In genomic region chr5:124538196-124538595, GRCh38 we compare ENCODE assay signal across 28 cellular contexts.
"Had no signal": no experiment of that assay in that cellular context is flagged by ENCODE, and none has a peak within 500 bp of the region (broad histone marks: within the 10 kb centered on the region; RNA-seq: fewer than 3 reads in every experiment).

No MANE protein-coding gene starts in this region.

- ATAC-seq: gastroesophageal sphincter had no signal

- H3K4me1 ChIP-seq: gastroesophageal sphincter, sigmoid colon had no signal

- H3K27ac Mint-ChIP-seq: activated naive CD4-positive, alpha-beta T cell treated with anti-CD3 and anti-CD28 coated beads, Interleukin-2, amount 10 ng/mL, durations not matched to agents 7 days and 5 days; activated T-helper 1 cell treated with anti-CD3 and anti-CD28 coated beads, Interleukin-12 subunit alpha, Interleukin-12 subunit beta, Interleukin-2, Interleukin-4 antibody, amounts not matched to agents 30 ng/mL and 10 ng/mL and 1 ng/mL, durations not matched to agents 14 hours and 24 hours and 36 hours; immature natural killer cell; nephron; T-helper 1 cell treated with Interleukin-12 subunit alpha and Interleukin-12 subunit beta and Interleukin-4 antibody, amounts not matched to agents 30 μg/mL and 1 μg/mL, for 36 hours had no signal

- H3K4me3 Mint-ChIP-seq: activated naive CD4-positive, alpha-beta T cell treated with anti-CD3 and anti-CD28 coated beads, Interleukin-2, amount 10 ng/mL, durations not matched to agents 7 days and 5 days; activated T-helper 1 cell treated with anti-CD3 and anti-CD28 coated beads, Interleukin-12 subunit alpha, Interleukin-12 subunit beta, Interleukin-2, Interleukin-4 antibody, amounts not matched to agents 30 ng/mL and 10 ng/mL and 1 ng/mL, durations not matched to agents 14 hours and 24 hours and 36 hours; immature natural killer cell; nephron; T-helper 1 cell treated with Interleukin-12 subunit alpha and Interleukin-12 subunit beta and Interleukin-4 antibody, amounts not matched to agents 30 μg/mL and 1 μg/mL, for 36 hours had no signal

- H3K4me2 ChIP-seq: smooth muscle cell had no signal

- H3K9me3 ChIP-seq: gastroesophageal sphincter, sigmoid colon had no signal

- H3K9me3 Mint-ChIP-seq: nephron had no signal

- H3K27me3 ChIP-seq: brain microvascular endothelial cell, gastroesophageal sphincter, neutrophil, sigmoid colon, tibial nerve had no signal

- DNase-seq: activated CD4-positive, alpha-beta T cell treated with anti-CD3 and anti-CD28 coated beads for 48 hours; activated CD4-positive, alpha-beta T cell treated with anti-CD3 and anti-CD28 coated beads, Interleukin-2, amount 50 U/mL, for 48 hours; activated CD8-positive, alpha-beta memory T cell treated with anti-CD3 and anti-CD28 coated beads, Interleukin-2, amount 50 U/mL, for 4 hours; activated gamma-delta T cell; activated naive CD4-positive, alpha-beta T cell treated with anti-CD3 and anti-CD28 coated beads, Interleukin-2, amount 10 ng/mL, durations not matched to agents 7 days and 5 days; activated T-cell treated with anti-CD3 and anti-CD28 coated beads, Interleukin-2, amount 50 U/mL, for 1 hour; amniotic stem cell; brain microvascular endothelial cell; caudate nucleus; effector CD4-positive, alpha-beta T cell; hypothalamus; immature natural killer cell; kidney; retina; sigmoid colon; stimulated activated CD4-positive, alpha-beta T cell treated with anti-CD3 and anti-CD28 coated beads, Interleukin-15, amount 100 ng/mL, for 24 hours; stimulated activated naive CD4-positive, alpha-beta T cell; SW 1271; T-helper 9 cell had no signal

- H3K4me1 Mint-ChIP-seq: activated naive CD4-positive, alpha-beta T cell treated with anti-CD3 and anti-CD28 coated beads, Interleukin-2, amount 10 ng/mL, durations not matched to agents 7 days and 5 days; immature natural killer cell had no signal

- H3K36me3 Mint-ChIP-seq: activated naive CD4-positive, alpha-beta T cell treated with anti-CD3 and anti-CD28 coated beads, Interleukin-2, amount 10 ng/mL, durations not matched to agents 7 days and 5 days had no signal

- H3K36me3 ChIP-seq: brain microvascular endothelial cell, gastroesophageal sphincter, neutrophil, sigmoid colon, tibial nerve had no signal

- H3K27me3 Mint-ChIP-seq: activated naive CD4-positive, alpha-beta T cell treated with anti-CD3 and anti-CD28 coated beads, Interleukin-2, amount 10 ng/mL, durations not matched to agents 7 days and 5 days had no signal

- H3K27ac ChIP-seq: brain microvascular endothelial cell, gastroesophageal sphincter, neutrophil, VCaP had no signal

- H3K4me3 ChIP-seq: gastroesophageal sphincter, lung, sigmoid colon, smooth muscle cell, tibial nerve had no signal
